Comparison of ENCODE assay signal across 1 cellular context in genomic region chr19:6739884-6740588, GRCh38.
TF ChIP-seq lines count a peak whose summit lies in the region.

No MANE protein-coding gene starts in this region.

TF ChIP-seq in H1, 55 proteins besides CTCF, POLR2A, EP300 and RAD21:
- peak; percentile 14; the same call in 1 of the 2 replicates for TF ChIP-seq MAX (IDR thresholded peaks at IDR 0.05)
- peak; percentile 40 for TF ChIP-seq ASH2L (IDR thresholded peaks at IDR 0.05; ENCODE audit: low read length)
- TF ChIP-seq PHF8 (conservative IDR thresholded peaks at IDR 0.05; ENCODE audit: low read depth, low read length): peak; percentile 2; the same call in 1 of the 2 replicates
- TF ChIP-seq SIN3A (conservative IDR thresholded peaks at IDR 0.05 in 1 of 2, IDR thresholded peaks at IDR 0.05 in 1 of 2; ENCODE audit: low read depth in 1 of 2, low read length in 2 of 2): peak in 1 of 2 experiments; percentile 16; a peak in 1 of 4 replicates
- no peak for TF ChIP-seq CBX5 (IDR thresholded peaks at IDR 0.05; ENCODE audit: low read depth, low read length)
- TF ChIP-seq KDM4A (IDR thresholded peaks at IDR 0.05; ENCODE audit: low read depth, low read length, severe bottlenecking): peak; percentile 38
- peak; percentile 27 for TF ChIP-seq SAP30 (IDR thresholded peaks at IDR 0.05; ENCODE audit: insufficient read depth, insufficient replicate concordance, low read length)
- TF ChIP-seq E2F6 (IDR thresholded peaks at IDR 0.05): peak; percentile 18; the same call in 1 of the 2 replicates
- no peak for TF ChIP-seq EGR1 (IDR thresholded peaks at IDR 0.05; ENCODE audit: borderline replicate concordance, low read depth, low read length)
